ENCODE assay signal across 27 cellular contexts in the genomic region with DNA sequence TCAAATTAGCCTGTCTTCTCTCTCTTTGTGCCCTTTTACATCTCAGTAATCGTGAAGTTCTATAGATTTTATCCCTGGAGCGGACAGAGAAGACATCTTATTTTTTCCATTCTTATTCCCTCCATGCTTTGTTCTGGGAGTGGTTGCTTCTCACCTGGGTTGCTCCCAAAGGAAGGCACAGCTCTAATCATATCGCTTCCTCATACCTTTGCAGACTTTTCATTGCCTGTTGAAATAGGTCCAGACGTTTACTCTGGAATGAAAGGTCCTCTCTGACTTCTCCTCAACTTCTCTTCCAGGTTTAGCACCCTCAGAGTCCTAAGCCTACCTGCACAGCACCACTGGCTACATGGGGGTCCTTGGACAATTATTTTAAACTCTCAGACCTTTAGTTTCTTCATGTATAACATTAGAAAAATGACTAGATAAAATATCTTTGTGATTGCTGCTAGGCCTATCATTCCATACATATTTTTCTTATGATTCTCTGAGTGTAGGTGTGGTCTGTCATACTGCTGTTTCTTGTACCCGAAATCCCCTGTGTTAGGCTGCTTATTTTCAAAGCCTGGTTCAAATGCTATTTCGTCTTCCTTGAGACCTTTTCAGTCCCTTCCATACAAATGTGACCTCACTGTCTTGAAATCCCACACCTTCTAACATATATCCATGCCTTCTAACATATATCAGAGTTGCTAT.
DNase-seq lines count a peak whose midpoint lies in the region; FAIRE-seq and TF ChIP-seq lines count a peak whose summit lies in the region.
"Had no signal": no experiment of that assay in that cellular context is flagged by ENCODE, and none has a peak within 500 bp of the region (broad histone marks: within the 10 kb centered on the region; RNA-seq: fewer than 3 reads in every experiment).

No MANE protein-coding gene starts in this region.

- no peaks in the 10 kb centered on the region for H3K36me3 ChIP-seq in GM23248 (ENCODE audit: low read depth)
- H3K36me3 ChIP-seq in SJSA1, result no peaks in the 10 kb centered on the region
- H3K36me3 ChIP-seq in keratinocyte (ENCODE audit: control insufficient read depth in 2 of 2, extremely low read depth in 1 of 2, insufficient read depth in 2 of 2, low read length in 2 of 2), result no peaks in the 10 kb centered on the region
- no peaks in the 10 kb centered on the region for H3K36me3 ChIP-seq in prostate gland
- H3K36me3 ChIP-seq: colonic mucosa, ovary, right atrium auricular region, tibial nerve had no signal

- no peaks in the 10 kb centered on the region for H3K4me1 Mint-ChIP-seq in nephron progenitor cell
- H3K4me1 Mint-ChIP-seq: activated B cell treated with CpG ODN at 0.5 μM for 24 hours; activated naive CD8-positive, alpha-beta T cell treated with anti-CD3 and anti-CD28 coated beads for 36 hours; activated T-helper 17 cell treated with anti-CD3 and anti-CD28 coated beads, Interleukin-2, amount 50 U/mL, for 72 hours; stimulated activated naive CD8-positive, alpha-beta T cell treated with anti-CD3 and anti-CD28 coated beads, Interleukin-15, amount 100 ng/mL, for 72 hours had no signal

- H3K4me3 ChIP-seq in GM23248 (no peak overlapping the region), SJSA1 (no peak overlapping the region), keratinocyte (ENCODE audit: control insufficient read depth in 2 of 3, extremely low read depth in 1 of 3, insufficient read depth in 2 of 3, low read depth in 1 of 3, low read length in 3 of 3) (peak overlapping the region in 2 of 3 experiments; percentile 39 to 43), prostate gland (no peak overlapping the region)
- H3K4me3 ChIP-seq: colonic mucosa, ovary, right atrium auricular region, SK-N-MC, tibial nerve had no signal

- no peak overlapping the region for H3K4me3 Mint-ChIP-seq in nephron progenitor cell
- H3K4me3 Mint-ChIP-seq: activated B cell treated with CpG ODN at 0.5 μM for 24 hours; activated naive CD8-positive, alpha-beta T cell treated with anti-CD3 and anti-CD28 coated beads for 36 hours; activated T-helper 17 cell treated with anti-CD3 and anti-CD28 coated beads, Interleukin-2, amount 50 U/mL, for 72 hours; H9; stimulated activated naive CD8-positive, alpha-beta T cell treated with anti-CD3 and anti-CD28 coated beads, Interleukin-15, amount 100 ng/mL, for 72 hours had no signal

- no peak overlapping the region for H3K4me2 ChIP-seq in GM23248 (ENCODE audit: unreplicated experiment)
- H3K4me2 ChIP-seq in keratinocyte (ENCODE audit: control insufficient read depth, extremely low read depth, insufficient read depth, low read depth, low read length), result peak overlapping the region; percentile 82

- H3K27ac Mint-ChIP-seq in nephron progenitor cell, result no peak overlapping the region
- H3K27ac Mint-ChIP-seq: activated B cell treated with CpG ODN at 0.5 μM for 24 hours; activated naive CD8-positive, alpha-beta T cell treated with anti-CD3 and anti-CD28 coated beads for 36 hours; activated T-helper 17 cell treated with anti-CD3 and anti-CD28 coated beads, Interleukin-2, amount 50 U/mL, for 72 hours; stimulated activated naive CD8-positive, alpha-beta T cell treated with anti-CD3 and anti-CD28 coated beads, Interleukin-15, amount 100 ng/mL, for 72 hours had no signal

- WGBS in GM23248 (ENCODE audit: low coverage in 1 of 2, low lambda C conversion rate in 2 of 2, missing lambda C conversion rate in 2 of 2), 2 experiments, result 70 to 71% methylated on average over 6 of the region's 6 CpGs
- 80% methylated on average over 6 of the region's 6 CpGs for WGBS in prostate gland

- in situ Hi-C loops in GM23248 (cut with MboI), result no loop called here

- H3K9me2 ChIP-seq in GM23248 (ENCODE audit: insufficient read depth), result no peaks in the 10 kb centered on the region

- dilution Hi-C loops in keratinocyte (cut with MboI; ENCODE audit: extremely low pct_ligation_motif_present, low sequenced_read_pairs), result no loop called here

- no peaks in the 10 kb centered on the region for H3K27me3 Mint-ChIP-seq in nephron progenitor cell (ENCODE audit: low read depth, poor library complexity)
- H3K27me3 Mint-ChIP-seq: activated B cell treated with CpG ODN at 0.5 μM for 24 hours; activated naive CD8-positive, alpha-beta T cell treated with anti-CD3 and anti-CD28 coated beads for 36 hours; activated T-helper 17 cell treated with anti-CD3 and anti-CD28 coated beads, Interleukin-2, amount 50 U/mL, for 72 hours; stimulated activated naive CD8-positive, alpha-beta T cell treated with anti-CD3 and anti-CD28 coated beads, Interleukin-15, amount 100 ng/mL, for 72 hours had no signal

- TF ChIP-seq CTCF in keratinocyte (optimal IDR thresholded peaks at IDR 0.05 in 1 of 3, IDR thresholded peaks at IDR 0.05 in 1 of 3, conservative IDR thresholded peaks at IDR 0.05 in 1 of 3; ENCODE audit: extremely low read depth in 1 of 3, insufficient read depth in 2 of 3, low read length in 3 of 3) (no peak), prostate gland (IDR thresholded peaks at IDR 0.05) (no peak), nephron progenitor cell (IDR thresholded peaks at IDR 0.05) (no peak)

- H3K9me1 ChIP-seq in keratinocyte (ENCODE audit: control insufficient read depth, extremely low read depth, insufficient read depth, low read length), result no peaks in the 10 kb centered on the region

- no peak overlapping the region for H3K9ac ChIP-seq in GM23248
- peak overlapping the region; percentile 42 for H3K9ac ChIP-seq in keratinocyte (ENCODE audit: control insufficient read depth, extremely low read depth, insufficient read depth, low read length)

- FAIRE-seq in keratinocyte (lab: Jason Lieb, UNC), result peak; percentile 95
- FAIRE-seq: G401.6, kidney had no signal

- TF ChIP-seq POLR2A in prostate gland (IDR thresholded peaks at IDR 0.05), result no peak

- H4K20me1 ChIP-seq in GM23248 (ENCODE audit: insufficient read depth), result no peaks in the 10 kb centered on the region
- no peaks in the 10 kb centered on the region for H4K20me1 ChIP-seq in keratinocyte (ENCODE audit: control insufficient read depth, extremely low read depth, insufficient read depth, low read length)

- DNase-seq in A172 (ENCODE audit: low spot score) (peak; percentile 37), GM23248 (peak; percentile 19), SJSA1 (ENCODE audit: low read depth in 1 of 2, low spot score in 2 of 2) (peak in 1 of 2 experiments; percentile 37), keratinocyte (ENCODE audit: low read depth, low spot score) (no peak), NCI-H82 treated with DMSO at 0.1 percent for 48 hours (lab: John Stamatoyannopoulos, UW; ENCODE audit: unreplicated experiment) (no peak), prostate gland (ENCODE audit: low spot score) (no peak), middle frontal gyrus (ENCODE audit: extremely low spot score, low spot score) (no peak), nephron progenitor cell (no peak)
- DNase-seq: 8988T; activated B cell treated with CpG ODN at 0.5 μM for 24 hours; activated CD4-positive, alpha-beta T cell treated with anti-CD3 and anti-CD28 coated beads, Interleukin-2, amount 50 U/mL, for 4 hours; activated CD8-positive, alpha-beta memory T cell treated with anti-CD3 and anti-CD28 coated beads, Interleukin-2, amount 50 U/mL, for 4 hours; activated naive CD8-positive, alpha-beta T cell treated with anti-CD3 and anti-CD28 coated beads for 36 hours; colonic mucosa; DMS 273 treated with DMSO at 0.1 percent for 48 hours; H9; kidney; NCI-H1694 treated with DMSO at 0.1 percent for 48 hours; NCI-H774; ovary; stimulated activated naive CD8-positive, alpha-beta T cell treated with anti-CD3 and anti-CD28 coated beads, Interleukin-15, amount 100 ng/mL, for 72 hours; T-helper 9 cell had no signal

- no peaks in the 10 kb centered on the region for H3K36me3 Mint-ChIP-seq in nephron progenitor cell (ENCODE audit: low read depth)
- H3K36me3 Mint-ChIP-seq: activated naive CD8-positive, alpha-beta T cell treated with anti-CD3 and anti-CD28 coated beads for 36 hours had no signal

- H3K9me3 Mint-ChIP-seq in nephron progenitor cell, result no peaks in the 10 kb centered on the region
- H3K9me3 Mint-ChIP-seq: activated B cell treated with CpG ODN at 0.5 μM for 24 hours; activated naive CD8-positive, alpha-beta T cell treated with anti-CD3 and anti-CD28 coated beads for 36 hours; stimulated activated naive CD8-positive, alpha-beta T cell treated with anti-CD3 and anti-CD28 coated beads, Interleukin-15, amount 100 ng/mL, for 72 hours had no signal

- H3K4me1 ChIP-seq in GM23248 (ENCODE audit: insufficient read depth) (peaks cover 20% of the 10 kb centered on the region), SJSA1 (replicated peaks) (peaks cover 13% of the 10 kb centered on the region), keratinocyte (ENCODE audit: control insufficient read depth, extremely low read depth, insufficient read depth, low read length) (peaks cover 32% of the 10 kb centered on the region), prostate gland (replicated peaks) (no peaks in the 10 kb centered on the region)
- H3K4me1 ChIP-seq: colonic mucosa, right atrium auricular region, tibial nerve had no signal

- H2AFZ ChIP-seq in GM23248 (peak overlapping the region; percentile 3), keratinocyte (ENCODE audit: control insufficient read depth, low read length) (peak overlapping the region; percentile 82)

- no peaks in the 10 kb centered on the region for H3K27me3 ChIP-seq in GM23248 (replicated peaks; ENCODE audit: insufficient read depth)
- H3K27me3 ChIP-seq in SJSA1 (replicated peaks), result no peaks in the 10 kb centered on the region
- no peaks in the 10 kb centered on the region for H3K27me3 ChIP-seq in keratinocyte (ENCODE audit: control insufficient read depth, extremely low read depth, insufficient read depth, low read length)
- peaks cover 4% of the 10 kb centered on the region for H3K27me3 ChIP-seq in prostate gland (replicated peaks; ENCODE audit: insufficient read depth)
- H3K27me3 ChIP-seq: colonic mucosa, ovary, right atrium auricular region, tibial nerve had no signal

- no peaks in the 10 kb centered on the region for H3K79me2 ChIP-seq in GM23248 (ENCODE audit: insufficient read depth)
- H3K79me2 ChIP-seq in keratinocyte (ENCODE audit: control insufficient read depth, insufficient read depth, low read length), result no peaks in the 10 kb centered on the region

- intact Hi-C loops in prostate gland (cut with DNase I), result no loop called here

- H3F3A ChIP-seq in GM23248 (ENCODE audit: insufficient read depth), result no peaks in the 10 kb centered on the region

- H3K27ac ChIP-seq in GM23248 (no peak overlapping the region), SJSA1 (peak overlapping the region; percentile 57), keratinocyte (ENCODE audit: control insufficient read depth, insufficient read depth, low read length) (peak overlapping the region; percentile 74), prostate gland (no peak overlapping the region)
- H3K27ac ChIP-seq: colonic mucosa, ovary, right atrium auricular region, SK-N-MC, tibial nerve had no signal

- no peaks in the 10 kb centered on the region for H3K9me3 ChIP-seq in GM23248 (ENCODE audit: low read depth)
- H3K9me3 ChIP-seq in SJSA1 (replicated peaks), result no peaks in the 10 kb centered on the region
- no peaks in the 10 kb centered on the region for H3K9me3 ChIP-seq in keratinocyte (ENCODE audit: control insufficient read depth, low read depth, low read length)
- no peaks in the 10 kb centered on the region for H3K9me3 ChIP-seq in prostate gland
- H3K9me3 ChIP-seq: colonic mucosa, ovary had no signal

Comparison
In these comparisons a context has a peak if more than half of its experiments do, and no peak if none do; other contexts are left out.
1. DNase-seq: peak in A172 (single experiment) and GM23248 (single experiment); none in keratinocyte (single experiment), NCI-H82 treated with DMSO at 0.1 percent for 48 hours (single experiment), prostate gland (single experiment), middle frontal gyrus (single experiment) and nephron progenitor cell (single experiment).
2. H3K27ac ChIP-seq: peak in SJSA1 (single experiment) and keratinocyte (single experiment); none in GM23248 (single experiment) and prostate gland (0 of 2).
3. H3K4me3 ChIP-seq: peak in keratinocyte (2 of 3); none in GM23248 (single experiment), SJSA1 (single experiment) and prostate gland (0 of 2).